In the genomic region with DNA sequence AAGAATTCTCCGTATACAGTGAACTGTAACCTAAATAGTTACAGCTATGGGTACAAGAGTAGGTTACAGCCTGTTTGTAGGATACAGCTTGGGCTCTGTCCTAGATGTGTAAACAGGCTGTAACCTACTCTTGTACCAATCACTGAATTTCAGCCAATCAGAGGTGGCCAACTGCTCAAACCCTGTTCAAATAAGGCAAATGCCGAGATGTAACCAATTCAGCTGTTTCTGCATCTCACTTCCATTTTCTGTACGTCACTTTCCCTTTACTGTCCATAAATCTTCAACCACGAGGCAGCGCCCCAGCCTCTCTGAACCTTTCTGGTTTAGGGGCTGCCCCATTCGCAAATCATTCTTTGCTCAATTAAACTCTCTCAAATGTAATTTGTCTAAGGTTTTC, we compare ENCODE assay signal across 14 cellular contexts. TPM values are rescaled to one million over a fixed set of nuclear protein-coding genes. Genes with fewer than 3 reads are reported as not detected.
DNase-seq lines count a peak whose midpoint lies in the region; ATAC-seq and TF ChIP-seq lines count a peak whose summit lies in the region.
"Had no signal": no experiment of that assay in that cellular context is flagged by ENCODE, and none has a peak within 500 bp of the region (broad histone marks: within the 10 kb centered on the region; RNA-seq: fewer than 3 reads in every experiment).

No MANE protein-coding gene starts in this region.

- TF ChIP-seq POLR2A in upper lobe of left lung (IDR thresholded peaks at IDR 0.05): no peak

- H3K9me3 Mint-ChIP-seq in chondrocyte (ENCODE audit: low read depth): peaks cover 4% of the 10 kb centered on the region

- intact Hi-C loops in dorsolateral prefrontal cortex (cut with DNase I): no loop called here

- no peak overlapping the region for H3K27ac ChIP-seq in upper lobe of left lung
- no peak overlapping the region for H3K27ac ChIP-seq in dorsolateral prefrontal cortex
- H3K27ac ChIP-seq: right atrium auricular region had no signal

- H3K27ac Mint-ChIP-seq in chondrocyte (ENCODE audit: unreplicated experiment): no peak overlapping the region
- H3K27ac Mint-ChIP-seq: B cell, memory B cell had no signal

- no peaks in the 10 kb centered on the region for H3K36me3 Mint-ChIP-seq in chondrocyte (ENCODE audit: low read depth)

- H3K9me3 ChIP-seq in upper lobe of left lung: no peaks in the 10 kb centered on the region
- H3K9me3 ChIP-seq: right atrium auricular region had no signal

- no peaks in the 10 kb centered on the region for H3K27me3 Mint-ChIP-seq in chondrocyte (ENCODE audit: low read depth)
- H3K27me3 Mint-ChIP-seq: B cell, memory B cell had no signal

- 70 to 73% methylated on average over 6 of the region's 6 CpGs for WGBS in upper lobe of left lung, 2 donors

- H3K4me3 ChIP-seq in upper lobe of left lung (no peak overlapping the region), dorsolateral prefrontal cortex (no peak overlapping the region)
- H3K4me3 ChIP-seq: right atrium auricular region had no signal

- H3K4me1 Mint-ChIP-seq in chondrocyte (ENCODE audit: low read depth): no peaks in the 10 kb centered on the region
- H3K4me1 Mint-ChIP-seq: B cell had no signal

- no peaks in the 10 kb centered on the region for H3K4me1 ChIP-seq in upper lobe of left lung
- H3K4me1 ChIP-seq: right atrium auricular region had no signal

- in situ Hi-C loops in GM13976 (cut with MboI; ENCODE audit: low sequenced_read_pairs, unreplicated experiment): no loop called here

- ATAC-seq in GM19397 (IDR thresholded peaks at IDR 0.05; ENCODE audit: unreplicated experiment) (peak; percentile 84), HG02884 (IDR thresholded peaks at IDR 0.05; ENCODE audit: unreplicated experiment) (peak; percentile 76), HG03575 (IDR thresholded peaks at IDR 0.05; ENCODE audit: extremely low read depth, insufficient number of reproducible peaks, low FRiP score, unreplicated experiment) (peak; percentile 67), upper lobe of left lung (ENCODE audit: low FRiP score in 2 of 2) (no peak)
- ATAC-seq in stimulated activated naive CD8-positive, alpha-beta T cell treated with anti-CD3 and anti-CD28 coated beads, Interleukin-15, Interleukin-2, amounts not matched to agents 100 U/mL and 50 U/mL, for 24 hours: no peak

- peaks cover 0 to 17% (median 3%) of the 10 kb centered on the region in 4 donors for H3K36me3 ChIP-seq in upper lobe of left lung

- DNase-seq in GM13976 (ENCODE audit: low spot score): peak; percentile 60
- DNase-seq in stimulated activated naive CD8-positive, alpha-beta T cell treated with anti-CD3 and anti-CD28 coated beads, Interleukin-15, Interleukin-2, amounts not matched to agents 100 U/mL and 50 U/mL, for 24 hours: no peak
- DNase-seq in upper lobe of left lung: no peak
- DNase-seq in dorsolateral prefrontal cortex: no peak
- no peak for DNase-seq in chondrocyte (ENCODE audit: low spot score)
- DNase-seq: activated T-cell treated with anti-CD3 and anti-CD28 coated beads, Interleukin-2, amount 50 U/mL, for 1 hour; cerebellar nuclear complex; NCI-H526 had no signal

- H3K27me3 ChIP-seq in upper lobe of left lung (no peaks in the 10 kb centered on the region), dorsolateral prefrontal cortex (no peaks in the 10 kb centered on the region)
- H3K27me3 ChIP-seq: right atrium auricular region had no signal

- TF ChIP-seq CTCF in GM13976 (IDR thresholded peaks at IDR 0.05; ENCODE audit: borderline replicate concordance, control extremely low read depth, extremely low read depth, insufficient read depth, missing control alignments) (no peak), upper lobe of left lung (IDR thresholded peaks at IDR 0.05) (no peak), dorsolateral prefrontal cortex (IDR thresholded peaks at IDR 0.05 in 54 of 56, conservative IDR thresholded peaks at IDR 0.05 in 2 of 56; ENCODE audit: low read depth in 1 of 56, partially characterized antibody in 56 of 56) (no peak), chondrocyte (IDR thresholded peaks at IDR 0.05) (no peak)

- TF ChIP-seq EP300 in upper lobe of left lung (IDR thresholded peaks at IDR 0.05): no peak

- H3K4me3 Mint-ChIP-seq in chondrocyte (ENCODE audit: unreplicated experiment): no peak overlapping the region
- H3K4me3 Mint-ChIP-seq: B cell, memory B cell had no signal

RNA-seq across cellular contexts. Expression of gene MMP21, which starts 8.3 kb away (rescaled TPM):
- total RNA-seq in upper lobe of left lung: 1 to 10 TPM in 2 of 6 donors, under 1 TPM in 3, not detected in 1; 0.13 to 3.1 (median 0.69) TPM
- 1 to 10 TPM in 1 of 120 experiments, under 1 TPM in 61, not detected in 58; 0.17 to 1.1 (median 0.39) TPM for total RNA-seq in dorsolateral prefrontal cortex
- not detected in 3 replicates for total RNA-seq in chondrocyte

RNA-seq across cellular contexts. Expression of gene UROS, which starts 39.1 kb away (rescaled TPM):
- total RNA-seq in upper lobe of left lung (10 to 100 TPM; 26.3 to 48.0 (median 37.2) TPM), dorsolateral prefrontal cortex (100 to 1,000 TPM in 17 of 120 experiments, 10 to 100 TPM in 103; 47.8 to 122 (median 86.3) TPM), chondrocyte (65.7 to 73.8 TPM (median 69.6 TPM) in 3 replicates)

RNA-seq across cellular contexts. Expression of gene BCCIP, which starts 39.4 kb away (rescaled TPM):
- 10 to 100 TPM; 13.7 to 53.8 (median 35.2) TPM for total RNA-seq in upper lobe of left lung
- 10 to 100 TPM; 23.8 to 46.6 (median 33.8) TPM for total RNA-seq in dorsolateral prefrontal cortex
- total RNA-seq in chondrocyte: 25.7 to 43.3 TPM (median 25.9 TPM) in 3 replicates

Comparison
In these comparisons a context has a peak if more than half of its experiments do, and no peak if none do; other contexts are left out.
1. ATAC-seq: peak in GM19397 (single experiment), HG02884 (single experiment) and HG03575 (single experiment); none in stimulated activated naive CD8-positive, alpha-beta T cell treated with anti-CD3 and anti-CD28 coated beads, Interleukin-15, Interleukin-2, amounts not matched to agents 100 U/mL and 50 U/mL, for 24 hours (single experiment) and upper lobe of left lung (0 of 2).